In genomic region chr17:5864910-5865657, GRCh38 we compare ENCODE assay signal across 22 cellular contexts.
"Had no signal": no experiment of that assay in that cellular context is flagged by ENCODE, and none has a peak within 500 bp of the region (broad histone marks: within the 10 kb centered on the region; RNA-seq: fewer than 3 reads in every experiment).

No MANE protein-coding gene starts in this region.

- H3K9me3 ChIP-seq: adrenal gland, breast epithelium, prostate gland, right lobe of liver, upper lobe of right lung had no signal

- H3K4me1 ChIP-seq: adrenal gland, breast epithelium, prostate gland, right lobe of liver, upper lobe of right lung had no signal

- H3K9me3 Mint-ChIP-seq: activated CD4-positive, alpha-beta T cell treated with anti-CD3 and anti-CD28 coated beads, Interleukin-2, amount 10 ng/mL, durations not matched to agents 24 days and 14 days; activated CD8-positive, alpha-beta T cell treated with anti-CD3 and anti-CD28 coated beads for 36 hours; activated naive CD4-positive, alpha-beta T cell treated with anti-CD3 and anti-CD28 coated beads, Interleukin-2, amount 50 U/mL, for 24 hours; dendritic cell treated with granulocyte-macrophage colony-stimulating factor and Interleukin-4, amounts not matched to agents 40 ng/mL and 50 ng/mL, for 4 days; mesothelial cell of epicardium; nephron progenitor cell; stimulated activated memory B cell treated with anti-CD40 and anti-IgM and Interleukin-4, amounts not matched to agents 10 μg/mL and 1 μg/mL and 100 μg/mL, for 72 hours had no signal

- ATAC-seq: activated CD8-positive, alpha-beta T cell treated with anti-CD3 and anti-CD28 coated beads for 36 hours; esophagus mucosa; right lobe of liver; stimulated activated memory B cell treated with anti-CD40 and anti-IgM and Interleukin-4, amounts not matched to agents 10 μg/mL and 1 μg/mL and 100 μg/mL, for 72 hours; upper lobe of right lung had no signal

- H3K27ac Mint-ChIP-seq: activated CD4-positive, alpha-beta T cell treated with anti-CD3 and anti-CD28 coated beads, Interleukin-2, amount 10 ng/mL, durations not matched to agents 24 days and 14 days; activated CD8-positive, alpha-beta T cell treated with anti-CD3 and anti-CD28 coated beads for 36 hours; activated naive CD4-positive, alpha-beta T cell treated with anti-CD3 and anti-CD28 coated beads, Interleukin-2, amount 50 U/mL, for 24 hours; dendritic cell treated with granulocyte-macrophage colony-stimulating factor and Interleukin-4, amounts not matched to agents 40 ng/mL and 50 ng/mL, for 4 days; mesothelial cell of epicardium; nephron progenitor cell; stimulated activated memory B cell treated with anti-CD40 and anti-IgM and Interleukin-4, amounts not matched to agents 10 μg/mL and 1 μg/mL and 100 μg/mL, for 72 hours had no signal

- H3K36me3 Mint-ChIP-seq: activated naive CD4-positive, alpha-beta T cell treated with anti-CD3 and anti-CD28 coated beads, Interleukin-2, amount 50 U/mL, for 24 hours; mesothelial cell of epicardium; stimulated activated memory B cell treated with anti-CD40 and anti-IgM and Interleukin-4, amounts not matched to agents 10 μg/mL and 1 μg/mL and 100 μg/mL, for 72 hours had no signal

- H3K4me1 Mint-ChIP-seq: activated CD4-positive, alpha-beta T cell treated with anti-CD3 and anti-CD28 coated beads, Interleukin-2, amount 10 ng/mL, durations not matched to agents 24 days and 14 days; activated naive CD4-positive, alpha-beta T cell treated with anti-CD3 and anti-CD28 coated beads, Interleukin-2, amount 50 U/mL, for 24 hours; mesothelial cell of epicardium; stimulated activated memory B cell treated with anti-CD40 and anti-IgM and Interleukin-4, amounts not matched to agents 10 μg/mL and 1 μg/mL and 100 μg/mL, for 72 hours had no signal

- H3K27me3 ChIP-seq: breast epithelium, right lobe of liver, upper lobe of right lung had no signal

- H3K36me3 ChIP-seq: adrenal gland, breast epithelium, prostate gland, right lobe of liver, upper lobe of right lung had no signal

- H3K27me3 Mint-ChIP-seq: activated CD4-positive, alpha-beta T cell treated with anti-CD3 and anti-CD28 coated beads, Interleukin-2, amount 10 ng/mL, durations not matched to agents 24 days and 14 days; dendritic cell treated with granulocyte-macrophage colony-stimulating factor and Interleukin-4, amounts not matched to agents 40 ng/mL and 50 ng/mL, for 4 days had no signal

- H3K27ac ChIP-seq: adrenal gland, breast epithelium, prostate gland, right lobe of liver, upper lobe of right lung had no signal

- DNase-seq: activated CD4-positive, alpha-beta T cell treated with anti-CD3 and anti-CD28 coated beads, Interleukin-2, amount 10 ng/mL, durations not matched to agents 24 days and 14 days; activated CD8-positive, alpha-beta memory T cell treated with anti-CD3 and anti-CD28 coated beads, Interleukin-2, amount 50 U/mL, for 4 hours; activated CD8-positive, alpha-beta T cell treated with anti-CD3 and anti-CD28 coated beads for 36 hours; activated effector memory CD4-positive, alpha-beta T cell treated with anti-CD3 and anti-CD28 coated beads, Interleukin-2, amount 50 U/mL, for 16 hours; activated T-cell treated with anti-CD3 and anti-CD28 coated beads, Interleukin-2, amount 50 U/mL, for 48 hours; effector CD8-positive, alpha-beta T cell; left cardiac atrium; nephron progenitor cell; right lobe of liver; stimulated activated CD4-positive, alpha-beta T cell treated with anti-CD3 and anti-CD28 coated beads, Interleukin-4, amount 100 ng/mL, for 24 hours; T-helper 1 cell; T-helper 9 cell; upper lobe of right lung had no signal

- H3K4me3 ChIP-seq: adrenal gland, breast epithelium, lung, prostate gland, right lobe of liver, upper lobe of right lung had no signal

- H3K4me3 Mint-ChIP-seq: activated CD4-positive, alpha-beta T cell treated with anti-CD3 and anti-CD28 coated beads, Interleukin-2, amount 10 ng/mL, durations not matched to agents 24 days and 14 days; activated CD8-positive, alpha-beta T cell treated with anti-CD3 and anti-CD28 coated beads for 36 hours; activated naive CD4-positive, alpha-beta T cell treated with anti-CD3 and anti-CD28 coated beads, Interleukin-2, amount 50 U/mL, for 24 hours; dendritic cell treated with granulocyte-macrophage colony-stimulating factor and Interleukin-4, amounts not matched to agents 40 ng/mL and 50 ng/mL, for 4 days; mesothelial cell of epicardium; nephron progenitor cell; stimulated activated memory B cell treated with anti-CD40 and anti-IgM and Interleukin-4, amounts not matched to agents 10 μg/mL and 1 μg/mL and 100 μg/mL, for 72 hours had no signal
